Comparison of ENCODE assay signal across 32 cellular contexts in the genomic region with DNA sequence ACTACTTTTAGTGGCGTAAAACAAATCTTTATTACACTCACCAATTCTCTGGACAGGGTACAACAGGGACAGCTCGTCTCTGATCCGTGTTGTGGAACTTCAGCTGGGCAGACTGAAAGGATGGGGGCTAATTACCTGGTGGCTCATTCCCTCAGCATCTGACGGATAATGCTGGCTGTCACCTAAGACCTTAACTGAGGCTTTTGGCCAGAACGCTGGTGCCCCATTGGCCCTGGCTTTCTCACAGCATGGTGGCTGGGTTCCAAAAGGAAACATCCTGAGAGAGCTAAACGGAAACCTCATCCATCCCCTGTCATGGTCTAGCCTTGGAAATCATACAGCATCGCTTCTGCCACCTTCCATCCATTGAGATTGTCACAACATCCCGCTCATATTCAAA.
DNase-seq lines count a peak whose midpoint lies in the region; ATAC-seq, FAIRE-seq and TF ChIP-seq lines count a peak whose summit lies in the region.
"Had no signal": no experiment of that assay in that cellular context is flagged by ENCODE, and none has a peak within 500 bp of the region (broad histone marks: within the 10 kb centered on the region; RNA-seq: fewer than 3 reads in every experiment).

No MANE protein-coding gene starts in this region.

- no peaks in the 10 kb centered on the region for H3K79me1 ChIP-seq in H9 (ENCODE audit: insufficient read depth, low read depth, low read length, poor library complexity, severe bottlenecking)

- no peak overlapping the region for H3K23ac ChIP-seq in H9 (ENCODE audit: insufficient read length, low read depth, low read length)

- H3K9me3 ChIP-seq in H9 (ENCODE audit: control insufficient read depth, low read depth, low read length) (no peaks in the 10 kb centered on the region), astrocyte (ENCODE audit: insufficient read depth, low read depth, low read length) (no peaks in the 10 kb centered on the region)
- H3K9me3 ChIP-seq: adrenal gland, BE2C, heart left ventricle had no signal

- H2BK5ac ChIP-seq in H9 (ENCODE audit: insufficient read length, low read length), result no peak overlapping the region

- H3K27ac ChIP-seq in H9 (ENCODE audit: insufficient read length, low read depth, low read length) (peak overlapping the region; percentile 92), astrocyte (ENCODE audit: low read depth, low read length) (peak overlapping the region; percentile 99)
- H3K27ac ChIP-seq: adrenal gland, heart left ventricle, HL-60 had no signal

- H2AFZ ChIP-seq in H9 (ENCODE audit: low read length), result no peak overlapping the region
- H2AFZ ChIP-seq in astrocyte (ENCODE audit: low read depth, low read length), result no peak overlapping the region

- no peak overlapping the region for H2BK120ac ChIP-seq in H9 (ENCODE audit: low read depth, low read length, poor library complexity, severe bottlenecking)

- no peak overlapping the region for H3K4ac ChIP-seq in H9 (ENCODE audit: low read depth, low read length)

- peaks cover 6 to 11% (median 10%) of the 10 kb centered on the region in 3 experiments; a peak in 5 of 7 replicates for H3K36me3 Mint-ChIP-seq in H9 (ENCODE audit: insufficient read depth in 1 of 3, low read depth in 3 of 3)
- H3K36me3 Mint-ChIP-seq in astrocyte (ENCODE audit: low read depth, unreplicated experiment), result peaks cover 22% of the 10 kb centered on the region
- H3K36me3 Mint-ChIP-seq in glutamatergic neuron (ENCODE audit: unreplicated experiment), result peaks cover 4% of the 10 kb centered on the region
- H3K36me3 Mint-ChIP-seq in progenitor cell of endocrine pancreas (ENCODE audit: insufficient read depth), result peaks cover 14% of the 10 kb centered on the region
- H3K36me3 Mint-ChIP-seq in activated T-helper 2 cell treated with anti-CD3 and anti-CD28 coated beads, Interferon-gamma antibody, Interleukin-2, Interleukin-4, amounts not matched to agents 10 μg/mL and 5 μg/mL and 100 μg/mL, durations not matched to agents 14 hours and 24 hours and 36 hours (ENCODE audit: low read depth), result no peaks in the 10 kb centered on the region
- H3K36me3 Mint-ChIP-seq: activated CD8-positive, alpha-beta memory T cell treated with anti-CD3 and anti-CD28 coated beads, Interleukin-2, amount 10 ng/mL, durations not matched to agents 7 days and 5 days; CD8-positive, alpha-beta memory T cell had no signal

- no peaks in the 10 kb centered on the region for H4K20me1 ChIP-seq in H9 (ENCODE audit: control insufficient read depth, insufficient read depth, insufficient read length)
- no peaks in the 10 kb centered on the region for H4K20me1 ChIP-seq in astrocyte (ENCODE audit: insufficient read depth, low read length)

- peak overlapping the region; percentile 31 for H3K4me2 ChIP-seq in H9 (ENCODE audit: insufficient read depth, insufficient read length, low read length)
- peak overlapping the region; percentile 85 for H3K4me2 ChIP-seq in astrocyte (ENCODE audit: low read length)

- H3K27me3 Mint-ChIP-seq in H9 (ENCODE audit: low read depth) (no peaks in the 10 kb centered on the region), astrocyte (ENCODE audit: low read depth, unreplicated experiment) (no peaks in the 10 kb centered on the region), glutamatergic neuron (ENCODE audit: unreplicated experiment) (peaks cover 2% of the 10 kb centered on the region), progenitor cell of endocrine pancreas (no peaks in the 10 kb centered on the region)
- no peaks in the 10 kb centered on the region for H3K27me3 Mint-ChIP-seq in activated T-helper 2 cell treated with anti-CD3 and anti-CD28 coated beads, Interferon-gamma antibody, Interleukin-2, Interleukin-4, amounts not matched to agents 10 μg/mL and 5 μg/mL and 100 μg/mL, durations not matched to agents 14 hours and 24 hours and 36 hours (ENCODE audit: low read depth)
- H3K27me3 Mint-ChIP-seq: stimulated activated naive CD8-positive, alpha-beta T cell treated with anti-CD3 and anti-CD28 coated beads, Interleukin-15, Interleukin-2, amounts not matched to agents 100 ng/mL and 50 ng/mL, for 24 hours had no signal

- no peak overlapping the region for H2BK20ac ChIP-seq in H9 (ENCODE audit: low read depth, low read length, poor library complexity, severe bottlenecking)

- FAIRE-seq in astrocyte (lab: Jason Lieb, UNC), result no peak
- FAIRE-seq: G401.6 had no signal

- H3K4me1 ChIP-seq in H9 (ENCODE audit: insufficient read depth, low read length), result peaks cover 22% of the 10 kb centered on the region; the same call in 1 of the 2 replicates
- peaks cover 52% of the 10 kb centered on the region for H3K4me1 ChIP-seq in astrocyte (ENCODE audit: insufficient read depth, low read length)
- H3K4me1 ChIP-seq: adrenal gland, BE2C had no signal

- no peaks in the 10 kb centered on the region for H3K23me2 ChIP-seq in H9 (ENCODE audit: insufficient read length, low read depth, low read length, poor library complexity, severe bottlenecking)

- no peak overlapping the region for H3K14ac ChIP-seq in H9 (ENCODE audit: insufficient read depth, low read length)

- ATAC-seq in GM19467 (IDR thresholded peaks at IDR 0.05; ENCODE audit: unreplicated experiment) (no peak), GM18909 (IDR thresholded peaks at IDR 0.05; ENCODE audit: poor library complexity, unreplicated experiment) (no peak)
- ATAC-seq: activated CD8-positive, alpha-beta memory T cell treated with anti-CD3 and anti-CD28 coated beads, Interleukin-2, amount 10 ng/mL, durations not matched to agents 7 days and 5 days; HCT116; heart left ventricle; Panc1 had no signal

- H4K8ac ChIP-seq in H9 (replicated peaks; ENCODE audit: insufficient read length, low read depth, low read length), result no peak overlapping the region

- no peak for DNase-seq in H9
- no peak for DNase-seq in astrocyte (ENCODE audit: low read depth)
- DNase-seq in glutamatergic neuron, result no peak
- DNase-seq in progenitor cell of endocrine pancreas (ENCODE audit: low spot score, unreplicated experiment), result no peak
- no peak for DNase-seq in activated T-helper 2 cell treated with anti-CD3 and anti-CD28 coated beads, Interferon-gamma antibody, Interleukin-2, Interleukin-4, amounts not matched to agents 10 μg/mL and 5 μg/mL and 100 μg/mL, durations not matched to agents 14 hours and 24 hours and 36 hours (ENCODE audit: low spot score)
- no peak for DNase-seq in NCI-H146 (lab: John Stamatoyannopoulos, UW)
- DNase-seq: activated CD4-positive, alpha-beta T cell treated with anti-CD3 and anti-CD28 coated beads, Interleukin-2, amount 50 U/mL, for 1 hour; activated CD8-positive, alpha-beta memory T cell treated with anti-CD3 and anti-CD28 coated beads, Interleukin-2, amount 10 ng/mL, durations not matched to agents 7 days and 5 days; activated naive CD4-positive, alpha-beta T cell; activated T-cell treated with anti-CD3 and anti-CD28 coated beads, Interleukin-2, amount 50 U/mL, for 48 hours; adrenal gland; BE2C; CD8-positive, alpha-beta memory T cell; DMS153; effector CD4-positive, alpha-beta T cell; erythroblast; heart left ventricle; mammary epithelial cell; NCI-H1048; NCI-H187 treated with DMSO at 0.1 percent for 48 hours; NCI-H524 treated with DMSO at 0.1 percent for 48 hours; nucleus accumbens; SHP77 treated with DMSO at 0.1 percent for 48 hours; T1000 had no signal

- H4K5ac ChIP-seq in H9 (ENCODE audit: insufficient read length, low read depth, low read length), result no peak overlapping the region

- H2BK15ac ChIP-seq in H9 (ENCODE audit: low read depth, low read length), result no peak overlapping the region

- peaks cover 10% of the 10 kb centered on the region for H3K36me3 ChIP-seq in astrocyte (ENCODE audit: insufficient read depth, low read length)
- H3K36me3 ChIP-seq: adrenal gland, BE2C, heart left ventricle had no signal

- H3K27ac Mint-ChIP-seq in H9 (peak overlapping the region; percentile 31 to 66 (median 40); a peak in 3 of 7 replicates), astrocyte (ENCODE audit: unreplicated experiment) (peak overlapping the region; percentile 99), glutamatergic neuron (ENCODE audit: unreplicated experiment) (peak overlapping the region; percentile 29), progenitor cell of endocrine pancreas (peak overlapping the region; percentile 54)
- no peak overlapping the region for H3K27ac Mint-ChIP-seq in activated T-helper 2 cell treated with anti-CD3 and anti-CD28 coated beads, Interferon-gamma antibody, Interleukin-2, Interleukin-4, amounts not matched to agents 10 μg/mL and 5 μg/mL and 100 μg/mL, durations not matched to agents 14 hours and 24 hours and 36 hours
- H3K27ac Mint-ChIP-seq: activated CD8-positive, alpha-beta memory T cell treated with anti-CD3 and anti-CD28 coated beads, Interleukin-2, amount 10 ng/mL, durations not matched to agents 7 days and 5 days; CD8-positive, alpha-beta memory T cell; stimulated activated naive CD8-positive, alpha-beta T cell treated with anti-CD3 and anti-CD28 coated beads, Interleukin-15, Interleukin-2, amounts not matched to agents 100 ng/mL and 50 ng/mL, for 24 hours had no signal

- no peaks in the 10 kb centered on the region for H3K27me3 ChIP-seq in H9 (ENCODE audit: insufficient read depth, low read length)
- no peaks in the 10 kb centered on the region for H3K27me3 ChIP-seq in astrocyte (ENCODE audit: insufficient read depth, low read length)
- H3K27me3 ChIP-seq: adrenal gland, BE2C, heart left ventricle had no signal

- H4K91ac ChIP-seq in H9 (ENCODE audit: insufficient read length, low read depth, low read length), result no peak overlapping the region

- peaks cover 44 to 54% of the 10 kb centered on the region in 2 experiments for H3K4me1 Mint-ChIP-seq in H9
- peaks cover 44% of the 10 kb centered on the region for H3K4me1 Mint-ChIP-seq in astrocyte (ENCODE audit: low read depth, unreplicated experiment)
- peaks cover 27% of the 10 kb centered on the region for H3K4me1 Mint-ChIP-seq in glutamatergic neuron (ENCODE audit: low read depth, unreplicated experiment)
- H3K4me1 Mint-ChIP-seq in progenitor cell of endocrine pancreas (ENCODE audit: low read depth), result peaks cover 26% of the 10 kb centered on the region
- H3K4me1 Mint-ChIP-seq in activated T-helper 2 cell treated with anti-CD3 and anti-CD28 coated beads, Interferon-gamma antibody, Interleukin-2, Interleukin-4, amounts not matched to agents 10 μg/mL and 5 μg/mL and 100 μg/mL, durations not matched to agents 14 hours and 24 hours and 36 hours (ENCODE audit: low read depth), result no peaks in the 10 kb centered on the region
- H3K4me1 Mint-ChIP-seq: activated CD8-positive, alpha-beta memory T cell treated with anti-CD3 and anti-CD28 coated beads, Interleukin-2, amount 10 ng/mL, durations not matched to agents 7 days and 5 days; CD8-positive, alpha-beta memory T cell had no signal

- no peak overlapping the region for H3K18ac ChIP-seq in H9 (ENCODE audit: insufficient read length, low read depth, low read length)

- H3K4me3 Mint-ChIP-seq in H9, result peak overlapping the region; percentile 2 to 21; a peak in 1 of 5 replicates
- no peak overlapping the region for H3K4me3 Mint-ChIP-seq in astrocyte (ENCODE audit: unreplicated experiment)
- H3K4me3 Mint-ChIP-seq in glutamatergic neuron (ENCODE audit: unreplicated experiment), result no peak overlapping the region
- H3K4me3 Mint-ChIP-seq in progenitor cell of endocrine pancreas (ENCODE audit: low read depth), result no peak overlapping the region
- H3K4me3 Mint-ChIP-seq in activated T-helper 2 cell treated with anti-CD3 and anti-CD28 coated beads, Interferon-gamma antibody, Interleukin-2, Interleukin-4, amounts not matched to agents 10 μg/mL and 5 μg/mL and 100 μg/mL, durations not matched to agents 14 hours and 24 hours and 36 hours (ENCODE audit: low read depth), result no peak overlapping the region
- H3K4me3 Mint-ChIP-seq: activated CD8-positive, alpha-beta memory T cell treated with anti-CD3 and anti-CD28 coated beads, Interleukin-2, amount 10 ng/mL, durations not matched to agents 7 days and 5 days; brain; CD8-positive, alpha-beta memory T cell; stimulated activated naive CD8-positive, alpha-beta T cell treated with anti-CD3 and anti-CD28 coated beads, Interleukin-15, Interleukin-2, amounts not matched to agents 100 ng/mL and 50 ng/mL, for 24 hours had no signal

- TF ChIP-seq CTCF in H9 (conservative IDR thresholded peaks at IDR 0.05) (no peak), astrocyte (IDR thresholded peaks at IDR 0.05; ENCODE audit: insufficient read depth, low read depth, low read length) (no peak), glutamatergic neuron (IDR thresholded peaks at IDR 0.05; ENCODE audit: partially characterized antibody, unreplicated experiment) (no peak), progenitor cell of endocrine pancreas (IDR thresholded peaks at IDR 0.05; ENCODE audit: unreplicated experiment) (no peak)

- H2AK5ac ChIP-seq in H9 (ENCODE audit: insufficient read length, low read length), result no peak overlapping the region

- H3K9me3 Mint-ChIP-seq in H9 (no peaks in the 10 kb centered on the region; a peak in 1 of 5 replicates), astrocyte (ENCODE audit: unreplicated experiment) (no peaks in the 10 kb centered on the region), glutamatergic neuron (ENCODE audit: unreplicated experiment) (peaks cover 10% of the 10 kb centered on the region), progenitor cell of endocrine pancreas (ENCODE audit: low read depth) (no peaks in the 10 kb centered on the region)
- H3K9me3 Mint-ChIP-seq in activated T-helper 2 cell treated with anti-CD3 and anti-CD28 coated beads, Interferon-gamma antibody, Interleukin-2, Interleukin-4, amounts not matched to agents 10 μg/mL and 5 μg/mL and 100 μg/mL, durations not matched to agents 14 hours and 24 hours and 36 hours, result no peaks in the 10 kb centered on the region
- H3K9me3 Mint-ChIP-seq: brain; CD8-positive, alpha-beta memory T cell; stimulated activated naive CD8-positive, alpha-beta T cell treated with anti-CD3 and anti-CD28 coated beads, Interleukin-15, Interleukin-2, amounts not matched to agents 100 ng/mL and 50 ng/mL, for 24 hours had no signal

- H2BK12ac ChIP-seq in H9 (ENCODE audit: insufficient read length, low read depth, low read length), result no peak overlapping the region

- H3K79me2 ChIP-seq in H9 (ENCODE audit: insufficient read depth, low read length) (peaks cover 23% of the 10 kb centered on the region; the same call in 1 of the 2 replicates), astrocyte (ENCODE audit: insufficient read depth, low read length) (peaks cover 81% of the 10 kb centered on the region)

- intact Hi-C loops in activated T-helper 2 cell treated with anti-CD3 and anti-CD28 coated beads, Interferon-gamma antibody, Interleukin-2, Interleukin-4, amounts not matched to agents 10 μg/mL and 5 μg/mL and 100 μg/mL, durations not matched to agents 14 hours and 24 hours and 36 hours (cut with micrococcal nuclease), result no loop called here

- H3K56ac ChIP-seq in H9 (ENCODE audit: insufficient read length, low read depth, low read length), result no peak overlapping the region

- H3K9ac ChIP-seq in H9 (ENCODE audit: extremely low read depth, insufficient read length, low read length) (no peak overlapping the region), astrocyte (ENCODE audit: low read length) (peak overlapping the region; percentile 88)

- no CpG with 5 or more reads among the region's 8 CpGs for WGBS in H9 (ENCODE audit: extremely low coverage, insufficient read length, low lambda C conversion rate)

- no peak overlapping the region for H3T11ph ChIP-seq in H9 (ENCODE audit: low read length)

- no peak overlapping the region for H3K4me3 ChIP-seq in astrocyte (ENCODE audit: insufficient read depth, low read depth, low read length)
- H3K4me3 ChIP-seq: adrenal gland, heart left ventricle had no signal

Comparison
In these comparisons a context has a peak if more than half of its experiments do, and no peak if none do; other contexts are left out.
1. H3K4me3 Mint-ChIP-seq: peak in H9 (2 of 2); none in astrocyte (single experiment), glutamatergic neuron (single experiment), progenitor cell of endocrine pancreas (single experiment) and activated T-helper 2 cell treated with anti-CD3 and anti-CD28 coated beads, Interferon-gamma antibody, Interleukin-2, Interleukin-4, amounts not matched to agents 10 μg/mL and 5 μg/mL and 100 μg/mL, durations not matched to agents 14 hours and 24 hours and 36 hours (single experiment).